In the genomic region with DNA sequence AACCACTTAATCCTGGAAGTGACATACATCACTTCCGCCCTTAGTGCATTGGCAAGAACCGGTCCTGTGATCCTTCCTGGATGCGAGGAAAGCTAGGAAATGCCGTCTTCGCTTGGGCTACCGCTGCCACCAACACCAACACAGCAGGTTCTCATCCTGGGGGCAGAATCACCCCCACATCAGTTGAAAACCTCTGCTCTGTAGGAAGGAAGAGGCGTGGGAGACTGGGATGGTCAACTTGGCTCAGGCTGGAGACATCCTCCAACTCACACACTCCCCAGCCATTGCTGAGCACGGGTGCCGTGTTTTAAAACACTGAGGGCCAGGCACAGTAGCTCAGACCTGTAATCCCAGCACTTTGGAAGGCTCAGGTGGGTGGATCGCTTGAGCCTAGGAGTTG, we compare ENCODE assay signal across 29 cellular contexts.
"Had no signal": no experiment of that assay in that cellular context is flagged by ENCODE, and none has a peak within 500 bp of the region (broad histone marks: within the 10 kb centered on the region; RNA-seq: fewer than 3 reads in every experiment).

No MANE protein-coding gene starts in this region.

- H3K4me1 ChIP-seq: foreskin keratinocyte, gastrocnemius medialis had no signal

- FAIRE-seq: astrocyte, colon had no signal

- H3K36me3 ChIP-seq: esophagus muscularis mucosa, gastrocnemius medialis, heart left ventricle, WERI-Rb-1 had no signal

- H3K27ac ChIP-seq: esophagus muscularis mucosa, foreskin keratinocyte, gastrocnemius medialis, WERI-Rb-1 had no signal

- DNase-seq: activated B cell treated with CpG ODN at 0.5 μM for 24 hours; activated CD4-positive, alpha-beta T cell treated with anti-CD3 and anti-CD28 coated beads for 48 hours; activated CD4-positive, alpha-beta T cell treated with anti-CD3 and anti-CD28 coated beads, Interleukin-2, amount 50 U/mL, for 1 hour; activated CD4-positive, alpha-beta T cell treated with anti-CD3 and anti-CD28 coated beads, Interleukin-2, amount 50 U/mL, for 48 hours; activated CD8-positive, alpha-beta memory T cell treated with anti-CD3 and anti-CD28 coated beads for 24 hours; activated CD8-positive, alpha-beta T cell treated with anti-CD3 and anti-CD28 coated beads for 36 hours; activated effector memory CD4-positive, alpha-beta T cell treated with anti-CD3 and anti-CD28 coated beads, Interleukin-2, amount 50 U/mL, for 16 hours; activated naive CD4-positive, alpha-beta T cell treated with anti-CD3 and anti-CD28 coated beads for 36 hours; activated naive CD8-positive, alpha-beta T cell treated with anti-CD3 and anti-CD28 coated beads for 36 hours; activated naive CD8-positive, alpha-beta T cell treated with anti-CD3 and anti-CD28 coated beads, Interleukin-2, amount 50 U/mL, for 24 hours; activated T-cell treated with anti-CD3 and anti-CD28 coated beads, Interleukin-2, amount 50 U/mL, for 48 hours; caudate nucleus; cortex of kidney; dermis blood vessel endothelial cell; effector CD4-positive, alpha-beta T cell; effector memory CD8-positive, alpha-beta T cell; erythroblast; foreskin keratinocyte; gastrocnemius medialis; glutamatergic neuron; heart left ventricle; T-helper 1 cell; T-helper 17 cell; T1000; WERI-Rb-1 had no signal

- ATAC-seq: activated CD4-positive, CD25-positive, alpha-beta regulatory T cell treated with anti-CD3 and anti-CD28 coated beads, Interleukin-2, amount 50 U/mL, for 24 hours; activated CD8-positive, alpha-beta T cell treated with anti-CD3 and anti-CD28 coated beads for 36 hours; activated naive CD8-positive, alpha-beta T cell treated with anti-CD3 and anti-CD28 coated beads, Interleukin-2, amount 50 U/mL, for 24 hours; effector memory CD8-positive, alpha-beta T cell; foreskin keratinocyte; gastrocnemius medialis; T-helper 17 cell had no signal

- H3K9me3 ChIP-seq: esophagus muscularis mucosa, gastrocnemius medialis, heart left ventricle had no signal

- H3K4me3 ChIP-seq: esophagus muscularis mucosa, gastrocnemius medialis, heart left ventricle had no signal
